9 cellular contexts compared by ENCODE assay signal in genomic region chr2:31255911-31256571, GRCh38. TPM values are rescaled to one million over a fixed set of nuclear protein-coding genes. Genes with fewer than 3 reads are reported as not detected.
DNase-seq lines count a peak whose midpoint lies in the region; ATAC-seq and TF ChIP-seq lines count a peak whose summit lies in the region.
"Had no signal": no experiment of that assay in that cellular context is flagged by ENCODE, and none has a peak within 500 bp of the region (broad histone marks: within the 10 kb centered on the region; RNA-seq: fewer than 3 reads in every experiment).

No MANE protein-coding gene starts in this region.

- no peak overlapping the region for H2AK5ac ChIP-seq in IMR-90 (ENCODE audit: low read depth, low read length)

- H4K20me1 ChIP-seq in IMR-90 (ENCODE audit: insufficient read depth, low read length) = no peaks in the 10 kb centered on the region

- peak; percentile 35 for DNase-seq in IMR-90
- DNase-seq in mucosa of descending colon = no peak
- DNase-seq in GM10266 (ENCODE audit: extremely low spot score) = no peak
- DNase-seq in Ammon's horn (ENCODE audit: low spot score) = no peak
- DNase-seq in activated naive CD4-positive, alpha-beta T cell treated with Interleukin-2 at 50 U/mL for 16 hours = no peak
- no peak for DNase-seq in NCI-H774 (lab: John Stamatoyannopoulos, UW)
- DNase-seq: dermis blood vessel endothelial cell had no signal

- H3K36me3 ChIP-seq in IMR-90 (ENCODE audit: control insufficient read depth, insufficient read depth, low read length) = peaks cover 36% of the 10 kb centered on the region
- no peaks in the 10 kb centered on the region for H3K36me3 ChIP-seq in mucosa of descending colon (ENCODE audit: low read depth)

- H3K9me3 ChIP-seq in IMR-90 (ENCODE audit: control insufficient read depth, insufficient read depth, low read length) (no peaks in the 10 kb centered on the region), mucosa of descending colon (no peaks in the 10 kb centered on the region)

- H3K18ac ChIP-seq in IMR-90 (ENCODE audit: low read depth, low read length) = no peak overlapping the region

- in situ Hi-C loops in IMR-90 (cut with MboI; ENCODE audit: low sequenced_read_pairs) = no loop called here

- peaks cover 8% of the 10 kb centered on the region; the same call in 1 of the 2 replicates for H3K9me1 ChIP-seq in IMR-90 (ENCODE audit: insufficient read depth, low read length)

- no peak for TF ChIP-seq POLR2A in IMR-90 (IDR thresholded peaks at IDR 0.05; ENCODE audit: low read depth, low read length)

- no peaks in the 10 kb centered on the region for H3K27me3 ChIP-seq in IMR-90 (ENCODE audit: control insufficient read depth, insufficient read depth, low read length)

- no TSS peak for BruUV-seq in IMR-90 (replicated peaks; lab: Mats Ljungman, UMichigan)

- no peak overlapping the region for H4K5ac ChIP-seq in IMR-90 (ENCODE audit: low read depth, low read length)

- H3K9ac ChIP-seq in IMR-90 (ENCODE audit: low read depth, low read length) = no peak overlapping the region

- no peak overlapping the region for H2AK9ac ChIP-seq in IMR-90 (replicated peaks; ENCODE audit: low read depth, low read length, poor library complexity)

- dilution Hi-C loops in IMR-90 (cut with HindIII; ENCODE audit: low sequenced_read_pairs, unreplicated experiment) = no loop called here

- no peak overlapping the region for H3K4me2 ChIP-seq in IMR-90 (ENCODE audit: low read depth, low read length)

- no peak overlapping the region for H2BK5ac ChIP-seq in IMR-90 (ENCODE audit: low read depth, low read length, poor library complexity, severe bottlenecking)

- no peak overlapping the region for H3K23ac ChIP-seq in IMR-90 (ENCODE audit: low read depth, low read length)

- no peak overlapping the region for H2AFZ ChIP-seq in IMR-90 (replicated peaks; ENCODE audit: low read length, poor library complexity)

- CTCF ChIA-PET in IMR-90 (lab: Yijun Ruan, JAX) = no interaction called here

- intact Hi-C loops in IMR-90 (cut with micrococcal nuclease) = no loop called here
- intact Hi-C loops in mucosa of descending colon (cut with DNase I, micrococcal nuclease) = no loop called here

- H3K4ac ChIP-seq in IMR-90 (ENCODE audit: low read depth, low read length) = no peak overlapping the region

- no peak overlapping the region for H3K27ac ChIP-seq in IMR-90 (ENCODE audit: insufficient read depth, low read length)

- H3K4me3 ChIP-seq in IMR-90 (ENCODE audit: insufficient read depth, low read depth, low read length) (no peak overlapping the region), mucosa of descending colon (no peak overlapping the region)

- ATAC-seq in GM18870 (IDR thresholded peaks at IDR 0.05; ENCODE audit: unreplicated experiment) (peak; percentile 71), HG02642 (IDR thresholded peaks at IDR 0.05; ENCODE audit: poor library complexity, unreplicated experiment) (peak; percentile 56), IMR-90 (ENCODE audit: low read depth) (no peak; the same call in 1 of the 2 replicates), mucosa of descending colon (peak; percentile 75)

- no peak overlapping the region for H4K91ac ChIP-seq in IMR-90 (ENCODE audit: insufficient read depth, low read depth, low read length)

- 75% methylated on average over 1 of the region's 11 CpGs; no CpG with 5 or more reads in 1 of the 2 experiments for WGBS in IMR-90 (ENCODE audit: extremely low coverage in 2 of 2, insufficient read length in 1 of 2), 2 experiments

- TF ChIP-seq CTCF in IMR-90 (conservative IDR thresholded peaks at IDR 0.05; ENCODE audit: low read depth, low read length) = no peak
- TF ChIP-seq CTCF in mucosa of descending colon (IDR thresholded peaks at IDR 0.05) = no peak
- TF ChIP-seq CTCF in GM10266 (IDR thresholded peaks at IDR 0.05; ENCODE audit: control insufficient read depth, insufficient read depth, low read depth, missing control alignments) = no peak

- no peak overlapping the region for H2BK15ac ChIP-seq in IMR-90 (ENCODE audit: low read depth, low read length)

- H4K8ac ChIP-seq in IMR-90 (ENCODE audit: low read depth in 2 of 2, low read length in 2 of 2) = no peak overlapping the region

- H3K14ac ChIP-seq in IMR-90 (replicated peaks; ENCODE audit: low read depth, low read length) = no peak overlapping the region

- H3K56ac ChIP-seq in IMR-90 (ENCODE audit: extremely low read depth, insufficient read depth, low read length) = no peak overlapping the region

- 0 out of 4 replicates have a peak, but pooled peaks cover 0 to 3% of the 10 kb centered on the region in 2 experiments for H3K79me1 ChIP-seq in IMR-90 (ENCODE audit: low read depth in 1 of 2, low read length in 2 of 2)

- H3K4me1 ChIP-seq in IMR-90 (ENCODE audit: control insufficient read depth, insufficient read depth, low read length) (no peaks in the 10 kb centered on the region), mucosa of descending colon (ENCODE audit: low read depth) (no peaks in the 10 kb centered on the region)

- no peak for TF ChIP-seq RAD21 in IMR-90 (IDR thresholded peaks at IDR 0.05; ENCODE audit: low read length)

- H2BK20ac ChIP-seq in IMR-90 (ENCODE audit: low read depth, low read length) = no peak overlapping the region

- POLR2A ChIA-PET in IMR-90 (lab: Charles Lee; ENCODE audit: unreplicated experiment) = no interaction called here

- no peak overlapping the region for H2BK120ac ChIP-seq in IMR-90 (ENCODE audit: low read depth, low read length)

TF ChIP-seq in IMR-90, 13 proteins besides CTCF, POLR2A, EP300 and RAD21:
- no peak for TF ChIP-seq BHLHE40 (IDR thresholded peaks at IDR 0.05; ENCODE audit: low read depth, low read length)
- TF ChIP-seq CHD1 (IDR thresholded peaks at IDR 0.05; ENCODE audit: low read depth, low read length) = no peak
- TF ChIP-seq NFE2L2 (IDR thresholded peaks at IDR 0.05; ENCODE audit: low read depth, low read length) = no peak
- no peak for TF ChIP-seq RCOR1 (IDR thresholded peaks at IDR 0.05; ENCODE audit: insufficient replicate concordance, low read length)
- TF ChIP-seq FOS (IDR thresholded peaks at IDR 0.05; ENCODE audit: low read depth, low read length) = no peak
- TF ChIP-seq ELK1 (IDR thresholded peaks at IDR 0.05; ENCODE audit: borderline replicate concordance, low read depth, low read length) = no peak

RNA-seq across cellular contexts. Expression of gene EHD3, which starts 22.1 kb away (rescaled TPM):
- 34.4 and 39.8 TPM in 2 replicates for total RNA-seq in IMR-90 (2012; rRNA removed)
- polyA plus RNA-seq in IMR-90 (2012; rRNA removed) = 29.1 and 31.8 TPM in 2 replicates
- 14.9 and 29.2 TPM in 2 replicates for polyA plus RNA-seq in IMR-90 (2012; cell fraction: cytosol; rRNA removed)
- 16.5 and 17.6 TPM in 2 replicates for polyA plus RNA-seq in IMR-90 (2012; cell fraction: nucleus; rRNA removed; ENCODE audit: low replicate concordance)
- 1 to 10 TPM in 2 of 3 donors, under 1 TPM in 1; 0.87 to 4.4 (median 1.9) TPM for total RNA-seq in mucosa of descending colon

RNA-seq across cellular contexts. Expression of gene CAPN14, which starts 38.7 kb away (rescaled TPM):
- total RNA-seq in IMR-90 (2012; rRNA removed) (under 0.01 TPM in 2 replicates), mucosa of descending colon (under 1 TPM in 2 of 3 donors, not detected in 1; 0.09 to 0.14 TPM)
- 0.07 and 0.09 TPM in 2 replicates for polyA plus RNA-seq in IMR-90 (2012; rRNA removed)
- 0.03 and 0.08 TPM in 2 replicates for polyA plus RNA-seq in IMR-90 (2012; cell fraction: cytosol; rRNA removed)
- polyA plus RNA-seq in IMR-90 (2012; cell fraction: nucleus; rRNA removed; ENCODE audit: low replicate concordance) = 0.13 and 0.24 TPM in 2 replicates
- total RNA-seq: dermis blood vessel endothelial cell had no signal
